ENCODE assay signal across 8 cellular contexts in the genomic region with DNA sequence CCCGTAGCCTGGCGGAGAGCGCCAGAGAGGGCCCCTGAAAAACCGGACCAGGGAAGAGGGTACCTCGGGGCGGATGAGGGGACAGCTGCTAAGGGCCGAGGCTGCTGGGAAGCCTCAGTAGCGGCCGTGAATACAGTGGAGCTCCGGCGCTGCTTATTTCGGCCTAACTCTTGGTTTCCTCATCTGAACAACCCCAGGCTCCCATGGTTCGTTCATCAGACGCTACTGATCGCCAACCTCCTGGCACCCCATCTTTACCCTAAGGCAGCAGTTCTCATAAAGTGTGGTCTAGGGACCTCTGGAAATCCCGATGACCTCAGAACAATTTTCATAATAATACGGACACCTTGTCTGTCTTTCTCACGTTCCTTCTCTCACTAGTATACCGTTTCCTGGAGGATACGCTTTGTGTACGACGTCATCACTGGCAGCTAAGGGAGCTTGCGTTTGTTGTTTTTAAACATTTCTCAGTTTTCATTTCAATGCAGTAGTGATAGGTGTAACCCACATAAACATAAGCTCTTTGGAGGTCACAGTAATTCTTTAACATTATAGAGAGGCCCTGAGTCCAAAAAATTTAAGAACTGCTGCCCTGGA. TPM values are rescaled to one million over a fixed set of nuclear protein-coding genes. Genes with fewer than 3 reads are reported as not detected.
DNase-seq lines count a peak whose midpoint lies in the region; ATAC-seq and TF ChIP-seq lines count a peak whose summit lies in the region.

No MANE protein-coding gene starts in this region.

- peaks cover 9% of the 10 kb centered on the region for H3K4me1 Mint-ChIP-seq in Calu3 (ENCODE audit: low read depth, unreplicated experiment)

- ATAC-seq in GM19395 (IDR thresholded peaks at IDR 0.05; ENCODE audit: unreplicated experiment), result peak; percentile 54
- ATAC-seq in HG03378 (IDR thresholded peaks at IDR 0.05; ENCODE audit: unreplicated experiment), result peak; percentile 53
- ATAC-seq in SK-N-SH treated with all-trans-retinoic acid at 6 μM for 48 hours, result peak; percentile 54

- peaks cover 11% of the 10 kb centered on the region for H3K27me3 Mint-ChIP-seq in Calu3 (ENCODE audit: unreplicated experiment)

- peak overlapping the region; percentile 87 for H3K4me3 Mint-ChIP-seq in Calu3 (ENCODE audit: low read depth, unreplicated experiment)

- CTCF ChIA-PET in Calu3 (lab: Charles Lee), result no interaction called here

- H3K36me3 ChIP-seq in esophagus (ENCODE audit: control insufficient read depth in 2 of 2, insufficient read depth in 2 of 2, low read length in 1 of 2), result no peaks in the 10 kb centered on the region
- H3K36me3 ChIP-seq in neuron (ENCODE audit: insufficient read depth, low read length), result no peaks in the 10 kb centered on the region

- no peaks in the 10 kb centered on the region for H3K9me3 Mint-ChIP-seq in Calu3 (ENCODE audit: low read depth, unreplicated experiment)

- H3K27ac Mint-ChIP-seq in Calu3 (ENCODE audit: unreplicated experiment), result peak overlapping the region; percentile 97

- H3K27ac ChIP-seq in esophagus (ENCODE audit: low read depth in 2 of 2, low read length in 1 of 2), result peak overlapping the region in 1 of 2 donors; percentile 91

- H3K4me3 ChIP-seq in esophagus (ENCODE audit: low read depth in 1 of 2, low read length in 2 of 2) (peak overlapping the region; percentile 86 to 97), neuron (ENCODE audit: low read length) (peak overlapping the region; percentile 81)

- H3K9me3 ChIP-seq in esophagus (ENCODE audit: control insufficient read depth in 2 of 2, insufficient read depth in 1 of 2, low read depth in 1 of 2, low read length in 1 of 2), result no peaks in the 10 kb centered on the region
- H3K9me3 ChIP-seq in neuron (ENCODE audit: low read length), result peaks cover 2% of the 10 kb centered on the region

- DNase-seq in Calu3 (no peak), NOMO-1 treated with dmso at 0.1 percent for 144 hours (lab: John Stamatoyannopoulos, UW; ENCODE audit: unreplicated experiment) (no peak), mesenteric fat pad (ENCODE audit: low spot score) (no peak)

- H3K27me3 ChIP-seq in esophagus (ENCODE audit: control insufficient read depth in 1 of 2, insufficient read depth in 2 of 2, low read length in 2 of 2) (no peaks in the 10 kb centered on the region), neuron (ENCODE audit: insufficient read depth, low read length) (no peaks in the 10 kb centered on the region)

- peak overlapping the region; percentile 90 for H2AFZ ChIP-seq in neuron (ENCODE audit: low read depth, low read length)

- H3K4me1 ChIP-seq in esophagus (ENCODE audit: control insufficient read depth in 2 of 2, insufficient read depth in 2 of 2, low read length in 1 of 2) (peaks cover 0 to 6% of the 10 kb centered on the region in 2 donors), neuron (ENCODE audit: insufficient read depth, low read length) (peaks cover 31% of the 10 kb centered on the region)

- intact Hi-C loops in Calu3 (cut with micrococcal nuclease; ENCODE audit: unreplicated experiment), result loop anchor here (5.0 kb wide), 1 partner anchor 62 kb away; no protein-coding TSS in a partner anchor

- BruUV-seq in Calu3 (replicated peaks; lab: Mats Ljungman, UMichigan), result TSS peak; percentile 44

- peaks cover 28% of the 10 kb centered on the region for H3K36me3 Mint-ChIP-seq in Calu3 (ENCODE audit: insufficient read depth, unreplicated experiment)

- no peak for TF ChIP-seq CTCF in Calu3 (IDR thresholded peaks at IDR 0.05; ENCODE audit: unreplicated experiment)

- 2 to 4% methylated on average over 23 of the region's 23 CpGs for WGBS in esophagus, 2 donors

TF ChIP-seq in SK-N-SH treated with all-trans-retinoic acid at 6 μM for 48 hours, 23 proteins besides CTCF, POLR2A, EP300 and RAD21:
- TF ChIP-seq ARNTL (CRISPR knock-in tag; IDR thresholded peaks at IDR 0.05; ENCODE audit: borderline replicate concordance, low read depth), result no peak
- 0 out of 2 replicates have a peak, but pooled peaks have one; percentile 21 for TF ChIP-seq TSHZ2 (CRISPR knock-in tag; IDR thresholded peaks at IDR 0.05)
- TF ChIP-seq ESRRG (CRISPR knock-in tag; IDR thresholded peaks at IDR 0.05), result no peak
- TF ChIP-seq BACH2 (CRISPR knock-in tag; IDR thresholded peaks at IDR 0.05; ENCODE audit: borderline replicate concordance), result no peak
- TF ChIP-seq RARB (CRISPR knock-in tag; IDR thresholded peaks at IDR 0.05), result no peak

RNA-seq across cellular contexts. Expression of gene RAB28, which starts 0.7 kb away (rescaled TPM):
- total RNA-seq in Calu3 (2022) (10.6 and 11.3 TPM in 2 replicates), mesenteric fat pad (13.8 TPM)
- polyA plus RNA-seq in esophagus, result 1 to 10 TPM; 5.8 to 7.2 TPM

RNA-seq across cellular contexts. Expression of gene NKX3-2, which starts 59.5 kb away (rescaled TPM):
- total RNA-seq in Calu3 (2022) (0.12 TPM in 1 of 2 replicates, not detected in the other), mesenteric fat pad (1.3 TPM)
- under 1 TPM; 0.04 to 0.63 TPM for polyA plus RNA-seq in esophagus
